Comparison of ENCODE assay signal across 1 cellular context in the genomic region with DNA sequence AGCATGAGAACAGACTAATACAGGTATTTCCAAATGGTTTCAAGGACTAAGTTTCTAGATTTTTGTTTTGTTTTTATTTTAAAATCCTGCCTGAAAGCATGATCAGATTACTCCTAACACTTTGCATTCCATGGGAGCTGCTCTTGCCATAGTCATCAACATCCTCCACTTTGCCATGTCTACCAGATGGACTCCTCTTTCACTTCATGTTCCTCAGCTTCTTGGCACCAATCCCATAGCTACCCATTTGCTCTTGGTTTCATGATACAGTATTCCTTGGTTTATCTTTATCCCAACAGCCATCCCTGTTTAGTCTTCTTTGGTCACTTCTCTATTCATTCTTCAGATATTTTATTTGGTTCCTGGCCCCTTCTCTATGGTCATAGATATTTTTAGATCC.
TF ChIP-seq lines count a peak whose summit lies in the region.

No MANE protein-coding gene starts in this region.

TF ChIP-seq in GM12878, 131 proteins besides CTCF, POLR2A, EP300 and RAD21 (continued from another document):
- TF ChIP-seq, protein P1, sequence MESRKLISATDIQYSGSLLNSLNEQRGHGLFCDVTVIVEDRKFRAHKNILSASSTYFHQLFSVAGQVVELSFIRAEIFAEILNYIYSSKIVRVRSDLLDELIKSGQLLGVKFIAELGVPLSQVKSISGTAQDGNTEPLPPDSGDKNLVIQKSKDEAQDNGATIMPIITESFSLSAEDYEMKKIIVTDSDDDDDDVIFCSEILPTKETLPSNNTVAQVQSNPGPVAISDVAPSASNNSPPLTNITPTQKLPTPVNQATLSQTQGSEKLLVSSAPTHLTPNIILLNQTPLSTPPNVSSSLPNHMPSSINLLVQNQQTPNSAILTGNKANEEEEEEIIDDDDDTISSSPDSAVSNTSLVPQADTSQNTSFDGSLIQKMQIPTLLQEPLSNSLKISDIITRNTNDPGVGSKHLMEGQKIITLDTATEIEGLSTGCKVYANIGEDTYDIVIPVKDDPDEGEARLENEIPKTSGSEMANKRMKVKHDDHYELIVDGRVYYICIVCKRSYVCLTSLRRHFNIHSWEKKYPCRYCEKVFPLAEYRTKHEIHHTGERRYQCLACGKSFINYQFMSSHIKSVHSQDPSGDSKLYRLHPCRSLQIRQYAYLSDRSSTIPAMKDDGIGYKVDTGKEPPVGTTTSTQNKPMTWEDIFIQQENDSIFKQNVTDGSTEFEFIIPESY (IDR thresholded peaks at IDR 0.05): no peak
- TF ChIP-seq BCL11A (IDR thresholded peaks at IDR 0.05; ENCODE audit: low read depth, low read length) (no peak), EED (IDR thresholded peaks at IDR 0.05; ENCODE audit: low read depth) (no peak)
